Comparison of ENCODE assay signal across 8 cellular contexts in genomic region chr19:5905072-5905778, GRCh38. TPM values are rescaled to one million over a fixed set of nuclear protein-coding genes. Genes with fewer than 3 reads are reported as not detected.
DNase-seq lines count a peak whose midpoint lies in the region; ATAC-seq and TF ChIP-seq lines count a peak whose summit lies in the region.

No MANE protein-coding gene starts in this region.

- H3K27me3 ChIP-seq in adrenal gland = no peaks in the 10 kb centered on the region

- H3K9me3 ChIP-seq in adrenal gland (replicated peaks in 1 of 3) = no peaks in the 10 kb centered on the region

- no peaks in the 10 kb centered on the region for H3K27me3 Mint-ChIP-seq in activated T-cell treated with anti-CD3 and anti-CD28 coated beads, Interleukin-2, amount 50 U/mL, for 72 hours (ENCODE audit: low read depth)
- H3K27me3 Mint-ChIP-seq in type B pancreatic cell = no peaks in the 10 kb centered on the region

- no peaks in the 10 kb centered on the region for H3K9me3 Mint-ChIP-seq in activated T-cell treated with anti-CD3 and anti-CD28 coated beads, Interleukin-2, amount 50 U/mL, for 72 hours
- H3K9me3 Mint-ChIP-seq in type B pancreatic cell = no peaks in the 10 kb centered on the region

- peak overlapping the region in 4 of 5 donors; percentile 76 to 98 (median 85) for H3K27ac ChIP-seq in adrenal gland

- intact Hi-C loops in adrenal gland (cut with DNase I) = no loop called here
- intact Hi-C loops in lower leg skin (cut with DNase I; ENCODE audit: low total_unique reads) = no loop called here

- peak overlapping the region; percentile 96 to 99 for H3K4me3 Mint-ChIP-seq in activated T-cell treated with anti-CD3 and anti-CD28 coated beads, Interleukin-2, amount 50 U/mL, for 72 hours
- H3K4me3 Mint-ChIP-seq in type B pancreatic cell = peak overlapping the region; percentile 97

- H3K27ac Mint-ChIP-seq in activated T-cell treated with anti-CD3 and anti-CD28 coated beads, Interleukin-2, amount 50 U/mL, for 72 hours = peak overlapping the region; percentile 65
- H3K27ac Mint-ChIP-seq in type B pancreatic cell = no peak overlapping the region

- H3K36me3 ChIP-seq in adrenal gland (replicated peaks in 1 of 2) = peaks cover 0 to 14% of the 10 kb centered on the region in 2 donors

- H3K4me1 ChIP-seq in adrenal gland (replicated peaks in 1 of 2) = peaks cover 16 to 38% of the 10 kb centered on the region in 2 donors

- H3K36me3 Mint-ChIP-seq in activated T-cell treated with anti-CD3 and anti-CD28 coated beads, Interleukin-2, amount 50 U/mL, for 72 hours (ENCODE audit: insufficient read depth in 2 of 2) = peaks cover 6 to 12% of the 10 kb centered on the region in 2 donors
- peaks cover 4% of the 10 kb centered on the region for H3K36me3 Mint-ChIP-seq in type B pancreatic cell

- TF ChIP-seq POLR2A in adrenal gland (IDR thresholded peaks at IDR 0.05) (no peak), lower leg skin (IDR thresholded peaks at IDR 0.05) (no peak)

- DNase-seq in activated T-cell treated with anti-CD3 and anti-CD28 coated beads, Interleukin-2, amount 50 U/mL, for 72 hours = no peak
- DNase-seq in activated T-cell treated with anti-CD3 and anti-CD28 coated beads for 4 hours = no peak
- peak in 1 of 7 donors; percentile 30 for DNase-seq in adrenal gland
- DNase-seq in lower leg skin (ENCODE audit: low spot score in 2 of 2) = no peak
- DNase-seq in type B pancreatic cell (ENCODE audit: extremely low spot score, unreplicated experiment) = no peak
- no peak for DNase-seq in HK-2 (ENCODE audit: unreplicated experiment)
- DNase-seq in stimulated activated CD4-positive, alpha-beta T cell treated with anti-CD3 and anti-CD28 coated beads, Interleukin-1b, Interleukin-23, amount 100 ng/mL, for 48 hours = no peak

- ATAC-seq in activated T-cell treated with anti-CD3 and anti-CD28 coated beads, Interleukin-2, amount 50 U/mL, for 72 hours (replicated peaks in 1 of 2) = no peak
- ATAC-seq in HG03139 (IDR thresholded peaks at IDR 0.05; ENCODE audit: unreplicated experiment) = no peak

- peaks cover 43% of the 10 kb centered on the region for H3K4me1 Mint-ChIP-seq in activated T-cell treated with anti-CD3 and anti-CD28 coated beads, Interleukin-2, amount 50 U/mL, for 72 hours (ENCODE audit: low read depth)
- H3K4me1 Mint-ChIP-seq in type B pancreatic cell (ENCODE audit: unreplicated experiment) = peaks cover 13% of the 10 kb centered on the region

- WGBS in adrenal gland, 4 donors = 44 to 48% (median 46%) methylated on average over 32 to 34 of the region's 34 CpGs
- 40 to 44% methylated on average over 34 of the region's 34 CpGs for WGBS in lower leg skin, 2 donors

- H3K4me3 ChIP-seq in adrenal gland = peak overlapping the region in 3 of 4 donors; percentile 62 to 95 (median 77)
- H3K4me3 ChIP-seq in lower leg skin (ENCODE audit: low read depth, poor library complexity, severe bottlenecking) = peak overlapping the region; percentile 91

- TF ChIP-seq CTCF in adrenal gland (IDR thresholded peaks at IDR 0.05) = no peak
- TF ChIP-seq CTCF in lower leg skin (IDR thresholded peaks at IDR 0.05) = no peak
- TF ChIP-seq CTCF in type B pancreatic cell (conservative IDR thresholded peaks at IDR 0.05) = no peak

RNA-seq across cellular contexts. Expression of gene VMAC, which starts 0.6 kb away (rescaled TPM):
- total RNA-seq in activated T-cell treated with anti-CD3 and anti-CD28 coated beads, Interleukin-2, amount 50 U/mL, for 72 hours = 10 to 100 TPM in 1 of 2 donors, 1 to 10 TPM in 1; 8.7 to 10.5 TPM
- total RNA-seq in adrenal gland = 10 to 100 TPM in 3 of 8 donors, 1 to 10 TPM in 5; 5.0 to 14.4 (median 8.8) TPM
- 10 to 100 TPM in 1 of 3 donors, 1 to 10 TPM in 2; 3.5 to 15.6 (median 4.8) TPM for polyA plus RNA-seq in adrenal gland
- 10 to 100 TPM; 10.2 to 15.2 (median 10.8) TPM for total RNA-seq in lower leg skin
- 7.1 and 7.4 TPM in 2 replicates for total RNA-seq in type B pancreatic cell (ENCODE audit: low replicate concordance)

RNA-seq across cellular contexts. Expression of gene NDUFA11, which starts 1.6 kb away (rescaled TPM):
- total RNA-seq in activated T-cell treated with anti-CD3 and anti-CD28 coated beads, Interleukin-2, amount 50 U/mL, for 72 hours = 100 to 1,000 TPM; 158 to 174 TPM
- total RNA-seq in adrenal gland = 100 to 1,000 TPM; 288 to 842 (median 387) TPM
- 100 to 1,000 TPM; 300 to 856 (median 442) TPM for polyA plus RNA-seq in adrenal gland
- 100 to 1,000 TPM; 123 to 215 (median 163) TPM for total RNA-seq in lower leg skin
- 253 and 265 TPM in 2 replicates for total RNA-seq in type B pancreatic cell (ENCODE audit: low replicate concordance)

RNA-seq across cellular contexts. Expression of gene CAPS, which starts 8.8 kb away (rescaled TPM):
- total RNA-seq in activated T-cell treated with anti-CD3 and anti-CD28 coated beads, Interleukin-2, amount 50 U/mL, for 72 hours = 10 to 100 TPM; 12.9 to 20.9 TPM
- total RNA-seq in adrenal gland (100 to 1,000 TPM in 1 of 8 donors, 10 to 100 TPM in 6, 1 to 10 TPM in 1; 8.8 to 146 (median 19.2) TPM), lower leg skin (10 to 100 TPM in 3 of 4 donors, 1 to 10 TPM in 1; 3.5 to 14.5 (median 11.5) TPM), type B pancreatic cell (ENCODE audit: low replicate concordance) (13.9 and 14.1 TPM in 2 replicates)
- polyA plus RNA-seq in adrenal gland = 100 to 1,000 TPM in 1 of 3 donors, 10 to 100 TPM in 1, 1 to 10 TPM in 1; 7.1 to 104 (median 75.9) TPM

RNA-seq across cellular contexts. Expression of gene FUT5, which starts 34.9 kb away (rescaled TPM):
- total RNA-seq in activated T-cell treated with anti-CD3 and anti-CD28 coated beads, Interleukin-2, amount 50 U/mL, for 72 hours = 1 to 10 TPM in 1 of 2 donors, under 1 TPM in 1; 0.44 to 1.7 TPM
- total RNA-seq in adrenal gland (not detected), lower leg skin (not detected), type B pancreatic cell (ENCODE audit: low replicate concordance) (0.17 TPM in 1 of 2 replicates, not detected in the other)
- not detected for polyA plus RNA-seq in adrenal gland

RNA-seq across cellular contexts. Expression of gene FUT3, which starts 54.0 kb away (rescaled TPM):
- 1 to 10 TPM; 1.7 to 3.6 TPM for total RNA-seq in activated T-cell treated with anti-CD3 and anti-CD28 coated beads, Interleukin-2, amount 50 U/mL, for 72 hours
- under 1 TPM in 2 of 8 donors, not detected in 6; 0.14 to 0.15 TPM for total RNA-seq in adrenal gland
- under 1 TPM in 2 of 3 donors, not detected in 1; 0.16 to 0.20 TPM for polyA plus RNA-seq in adrenal gland
- total RNA-seq in lower leg skin = 1 to 10 TPM in 3 of 4 donors, under 1 TPM in 1; 0.76 to 3.8 (median 1.9) TPM
- 6.6 and 16.3 TPM in 2 replicates for total RNA-seq in type B pancreatic cell (ENCODE audit: low replicate concordance)
